Comparison of ENCODE assay signal across 9 cellular contexts in the genomic region with DNA sequence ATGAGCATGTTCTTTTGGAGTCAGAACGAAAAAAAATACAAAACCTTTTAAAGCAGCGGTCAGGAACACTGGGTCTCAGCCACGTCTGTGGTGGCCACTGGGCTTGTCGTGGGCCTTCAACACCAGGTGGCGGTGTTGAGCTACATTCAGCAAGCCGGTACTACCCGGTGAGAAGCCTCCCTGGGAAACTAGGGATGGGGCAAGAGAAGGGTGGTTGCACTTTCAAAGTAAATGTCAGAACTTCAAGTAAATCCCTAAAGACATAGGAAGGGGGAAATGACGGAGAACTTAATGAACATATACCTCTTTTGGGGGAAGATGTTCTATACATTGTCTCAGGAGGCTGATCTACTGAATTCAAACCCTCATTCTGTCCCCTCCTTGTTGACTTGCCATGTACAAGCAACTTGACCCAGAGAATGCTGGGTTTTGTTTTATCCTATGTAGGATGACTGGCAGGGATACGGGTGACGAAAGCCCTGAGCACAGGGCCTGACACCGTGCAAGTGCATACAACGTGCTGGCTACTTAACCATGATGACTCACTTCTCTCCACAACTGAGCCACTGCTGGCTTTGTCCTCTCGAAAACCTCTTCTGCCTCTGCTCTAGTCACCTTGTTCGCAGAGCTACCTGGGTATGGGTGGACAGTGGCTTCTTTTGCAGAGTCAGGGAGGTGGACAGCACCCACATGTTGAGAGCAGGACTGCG. TPM values are rescaled to one million over a fixed set of nuclear protein-coding genes. Genes with fewer than 3 reads are reported as not detected.
DNase-seq lines count a peak whose midpoint lies in the region; ATAC-seq, FAIRE-seq and TF ChIP-seq lines count a peak whose summit lies in the region.
"Had no signal": no experiment of that assay in that cellular context is flagged by ENCODE, and none has a peak within 500 bp of the region (broad histone marks: within the 10 kb centered on the region; RNA-seq: fewer than 3 reads in every experiment).

No MANE protein-coding gene starts in this region.

- H3K79me2 ChIP-seq in neural progenitor cell (ENCODE audit: low read depth), result no peaks in the 10 kb centered on the region

- peaks cover 0 to under 1% (median 0%) of the 10 kb centered on the region in 7 donors for H3K9me3 Mint-ChIP-seq in CD4-positive, CD25-positive, alpha-beta regulatory T cell
- H3K9me3 Mint-ChIP-seq in activated T-cell treated with anti-CD3 and anti-CD28 coated beads, Interleukin-2, amount 50 U/mL, for 72 hours, result no peaks in the 10 kb centered on the region
- H3K9me3 Mint-ChIP-seq in neural progenitor cell, result no peaks in the 10 kb centered on the region

- peaks cover 5 to 10% (median 8%) of the 10 kb centered on the region in 4 donors for H3K4me1 Mint-ChIP-seq in CD4-positive, CD25-positive, alpha-beta regulatory T cell
- H3K4me1 Mint-ChIP-seq in activated T-cell treated with anti-CD3 and anti-CD28 coated beads, Interleukin-2, amount 50 U/mL, for 72 hours (ENCODE audit: low read depth), result peaks cover 10% of the 10 kb centered on the region
- H3K4me1 Mint-ChIP-seq in neural progenitor cell, result peaks cover 17% of the 10 kb centered on the region

- H3K27ac Mint-ChIP-seq in CD4-positive, CD25-positive, alpha-beta regulatory T cell, result no peak overlapping the region
- no peak overlapping the region for H3K27ac Mint-ChIP-seq in activated T-cell treated with anti-CD3 and anti-CD28 coated beads, Interleukin-2, amount 50 U/mL, for 72 hours
- H3K27ac Mint-ChIP-seq in neural progenitor cell, result no peak overlapping the region

- H3K4me3 Mint-ChIP-seq in CD4-positive, CD25-positive, alpha-beta regulatory T cell, result no peak overlapping the region
- H3K4me3 Mint-ChIP-seq in activated T-cell treated with anti-CD3 and anti-CD28 coated beads, Interleukin-2, amount 50 U/mL, for 72 hours, result no peak overlapping the region
- H3K4me3 Mint-ChIP-seq in neural progenitor cell, result no peak overlapping the region

- peaks cover 28% of the 10 kb centered on the region for H3K27me3 Mint-ChIP-seq in CD4-positive, CD25-positive, alpha-beta regulatory T cell
- peaks cover 19% of the 10 kb centered on the region for H3K27me3 Mint-ChIP-seq in activated T-cell treated with anti-CD3 and anti-CD28 coated beads, Interleukin-2, amount 50 U/mL, for 72 hours (ENCODE audit: low read depth)
- H3K27me3 Mint-ChIP-seq in neural progenitor cell (ENCODE audit: insufficient read depth, low read depth), result peaks cover 6% of the 10 kb centered on the region

- H3K27me3 ChIP-seq in CD4-positive, CD25-positive, alpha-beta regulatory T cell (ENCODE audit: control insufficient read depth, insufficient read depth, low read length), result no peaks in the 10 kb centered on the region
- H3K27me3 ChIP-seq in neural progenitor cell (no peaks in the 10 kb centered on the region), stomach (peaks cover 0 to 22% (median 0%) of the 10 kb centered on the region in 3 donors)

- TF ChIP-seq POLR2A in stomach (IDR thresholded peaks at IDR 0.05), result no peak

- H3K4me3 ChIP-seq in CD4-positive, CD25-positive, alpha-beta regulatory T cell (ENCODE audit: low read depth, low read length), result no peak overlapping the region
- H3K4me3 ChIP-seq in fibroblast of the aortic adventitia (ENCODE audit: low read depth, low read length) (no peak overlapping the region), neural progenitor cell (no peak overlapping the region), stomach (no peak overlapping the region)

- FAIRE-seq in RCC 7860 (lab: Jason Lieb, UNC), result peak; percentile 66

- H3K4me1 ChIP-seq in CD4-positive, CD25-positive, alpha-beta regulatory T cell (ENCODE audit: control insufficient read depth, insufficient read depth, low read length, poor library complexity, severe bottlenecking), result peaks cover 5% of the 10 kb centered on the region
- H3K4me1 ChIP-seq in neural progenitor cell (no peaks in the 10 kb centered on the region), stomach (peaks cover 0 to 10% (median 4%) of the 10 kb centered on the region in 4 donors)

- H2AFZ ChIP-seq in neural progenitor cell (replicated peaks), result peak overlapping the region; percentile 47

- H3K27ac ChIP-seq in CD4-positive, CD25-positive, alpha-beta regulatory T cell (ENCODE audit: insufficient read depth, low read length, poor library complexity, severe bottlenecking), result no peak overlapping the region
- H3K27ac ChIP-seq in neural progenitor cell, result no peak overlapping the region
- H3K27ac ChIP-seq in stomach, result no peak overlapping the region

- 19 to 30% (median 24%) methylated on average over 15 of the region's 15 CpGs for WGBS in stomach, 5 donors

- no peaks in the 10 kb centered on the region for H3K36me3 ChIP-seq in CD4-positive, CD25-positive, alpha-beta regulatory T cell (ENCODE audit: control insufficient read depth, insufficient read depth, low read length)
- H3K36me3 ChIP-seq in neural progenitor cell, result no peaks in the 10 kb centered on the region
- H3K36me3 ChIP-seq in stomach, result no peaks in the 10 kb centered on the region

- no peaks in the 10 kb centered on the region for H3K9me3 ChIP-seq in CD4-positive, CD25-positive, alpha-beta regulatory T cell (ENCODE audit: control insufficient read depth in 2 of 2, low read length in 2 of 2)
- no peaks in the 10 kb centered on the region for H3K9me3 ChIP-seq in neural progenitor cell (ENCODE audit: low read depth)
- no peaks in the 10 kb centered on the region for H3K9me3 ChIP-seq in stomach

- H3K4me2 ChIP-seq in neural progenitor cell, result no peak overlapping the region

- TF ChIP-seq CTCF in fibroblast of the aortic adventitia (IDR thresholded peaks at IDR 0.05; ENCODE audit: insufficient read depth, low read length), result peak; percentile 92
- peak; percentile 95 for TF ChIP-seq CTCF in neural progenitor cell (IDR thresholded peaks at IDR 0.05)
- TF ChIP-seq CTCF in stomach (IDR thresholded peaks at IDR 0.05), result peak in 5 of 7 experiments; percentile 68 to 85 (median 76)

- no peak overlapping the region for H3K9ac ChIP-seq in neural progenitor cell

- peaks cover 21% of the 10 kb centered on the region for H3F3A ChIP-seq in neural progenitor cell (ENCODE audit: low read depth)

- peaks cover 3% of the 10 kb centered on the region for H4K20me1 ChIP-seq in neural progenitor cell (ENCODE audit: low read depth)

- peak; percentile 51 to 70 for ATAC-seq in CD4-positive, CD25-positive, alpha-beta regulatory T cell (ENCODE audit: low read depth in 2 of 2)
- ATAC-seq in GM19455 (IDR thresholded peaks at IDR 0.05; ENCODE audit: unreplicated experiment), result peak; percentile 77
- ATAC-seq in activated T-cell treated with anti-CD3 and anti-CD28 coated beads, Interleukin-2, amount 50 U/mL, for 72 hours (replicated peaks in 1 of 2), result peak; percentile 81 to 84

- intact Hi-C loops in stomach (cut with DNase I; ENCODE audit: low total_unique reads), result no loop called here

- peak; percentile 44 to 67 (median 46) for DNase-seq in CD4-positive, CD25-positive, alpha-beta regulatory T cell
- peak; percentile 77 for DNase-seq in HuH-7.5 (ENCODE audit: low spot score)
- DNase-seq in RCC 7860 (ENCODE audit: low spot score), result peak; percentile 80
- DNase-seq in activated T-cell treated with anti-CD3 and anti-CD28 coated beads, Interleukin-2, amount 50 U/mL, for 72 hours, result peak; percentile 72 to 75
- peak; percentile 86 for DNase-seq in fibroblast of the aortic adventitia (ENCODE audit: low read depth)
- DNase-seq in neural progenitor cell (ENCODE audit: low spot score), result peak; percentile 85
- peak; percentile 83 for DNase-seq in stomach

- H3K36me3 Mint-ChIP-seq in CD4-positive, CD25-positive, alpha-beta regulatory T cell, result no peaks in the 10 kb centered on the region
- no peaks in the 10 kb centered on the region for H3K36me3 Mint-ChIP-seq in activated T-cell treated with anti-CD3 and anti-CD28 coated beads, Interleukin-2, amount 50 U/mL, for 72 hours (ENCODE audit: insufficient read depth in 2 of 2)
- no peaks in the 10 kb centered on the region for H3K36me3 Mint-ChIP-seq in neural progenitor cell

- TF ChIP-seq EP300 in stomach (IDR thresholded peaks at IDR 0.05), result no peak

RNA-seq across cellular contexts. Expression of a gene that starts 49.0 kb away (rescaled TPM):
- 1.2 TPM for total RNA-seq in CD4-positive, CD25-positive, alpha-beta regulatory T cell
- polyA plus RNA-seq in CD4-positive, CD25-positive, alpha-beta regulatory T cell, result under 1 TPM in 1 of 4 donors, not detected in 3; 0.20 TPM
- total RNA-seq in activated T-cell treated with anti-CD3 and anti-CD28 coated beads, Interleukin-2, amount 50 U/mL, for 72 hours, result under 1 TPM; 0.17 to 0.32 TPM
- total RNA-seq in fibroblast of the aortic adventitia (ENCODE audit: low replicate concordance), result 1.4 and 12.8 TPM in 2 replicates
- 2.2 and 3.2 TPM in 2 replicates for total RNA-seq in neural progenitor cell (ENCODE audit: low replicate concordance)
- total RNA-seq in stomach, result 1 to 10 TPM in 2 of 5 donors, not detected in 3; 4.2 to 9.1 TPM
- 1 to 10 TPM in 2 of 3 donors, under 1 TPM in 1; 0.85 to 1.5 (median 1.2) TPM for polyA plus RNA-seq in stomach
- total RNA-seq: T-helper 1 cell treated with Interleukin-12 subunit alpha and Interleukin-12 subunit beta and Interleukin-4 antibody, amounts not matched to agents 30 ng/mL and 1 ng/mL, for 36 hours had no signal
